In the genomic region with DNA sequence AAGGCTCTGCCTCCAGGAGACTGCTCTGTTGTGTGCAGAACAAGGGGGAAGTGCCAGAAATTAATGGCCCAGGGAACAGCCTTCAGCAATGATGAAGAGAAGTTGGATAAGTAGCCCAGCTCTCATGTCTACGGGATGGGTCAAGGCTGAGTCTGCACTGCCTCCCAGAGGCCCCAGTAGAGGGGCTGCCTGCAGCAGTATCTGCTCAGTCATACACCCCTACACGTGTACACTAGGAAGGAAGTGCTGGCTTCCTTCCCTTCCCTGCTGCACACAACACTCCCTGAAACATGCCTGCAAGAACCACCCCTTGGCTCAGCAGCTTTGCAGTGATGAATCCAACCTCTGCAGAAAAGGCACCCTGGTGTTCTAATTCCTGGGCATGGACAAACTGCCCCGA, we compare ENCODE assay signal across 1 cellular context.
TF ChIP-seq lines count a peak whose summit lies in the region.

No MANE protein-coding gene starts in this region.

TF ChIP-seq in IMR-90, 13 proteins besides CTCF, POLR2A, EP300 and RAD21 (continued from another document):
- TF ChIP-seq, protein P1, sequence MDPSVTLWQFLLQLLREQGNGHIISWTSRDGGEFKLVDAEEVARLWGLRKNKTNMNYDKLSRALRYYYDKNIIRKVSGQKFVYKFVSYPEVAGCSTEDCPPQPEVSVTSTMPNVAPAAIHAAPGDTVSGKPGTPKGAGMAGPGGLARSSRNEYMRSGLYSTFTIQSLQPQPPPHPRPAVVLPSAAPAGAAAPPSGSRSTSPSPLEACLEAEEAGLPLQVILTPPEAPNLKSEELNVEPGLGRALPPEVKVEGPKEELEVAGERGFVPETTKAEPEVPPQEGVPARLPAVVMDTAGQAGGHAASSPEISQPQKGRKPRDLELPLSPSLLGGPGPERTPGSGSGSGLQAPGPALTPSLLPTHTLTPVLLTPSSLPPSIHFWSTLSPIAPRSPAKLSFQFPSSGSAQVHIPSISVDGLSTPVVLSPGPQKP (IDR thresholded peaks at IDR 0.05; ENCODE audit: borderline replicate concordance, low read depth, low read length), result no peak
- TF ChIP-seq MAFK (IDR thresholded peaks at IDR 0.05; ENCODE audit: low read depth, low read length), result no peak
- TF ChIP-seq, protein P2, sequence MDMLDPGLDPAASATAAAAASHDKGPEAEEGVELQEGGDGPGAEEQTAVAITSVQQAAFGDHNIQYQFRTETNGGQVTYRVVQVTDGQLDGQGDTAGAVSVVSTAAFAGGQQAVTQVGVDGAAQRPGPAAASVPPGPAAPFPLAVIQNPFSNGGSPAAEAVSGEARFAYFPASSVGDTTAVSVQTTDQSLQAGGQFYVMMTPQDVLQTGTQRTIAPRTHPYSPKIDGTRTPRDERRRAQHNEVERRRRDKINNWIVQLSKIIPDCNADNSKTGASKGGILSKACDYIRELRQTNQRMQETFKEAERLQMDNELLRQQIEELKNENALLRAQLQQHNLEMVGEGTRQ (IDR thresholded peaks at IDR 0.05; ENCODE audit: low read depth, low read length), result no peak
